In genomic region chr2:198991431-198991830, GRCh38 we compare ENCODE assay signal across 29 cellular contexts.
"Had no signal": no experiment of that assay in that cellular context is flagged by ENCODE, and none has a peak within 500 bp of the region (broad histone marks: within the 10 kb centered on the region; RNA-seq: fewer than 3 reads in every experiment).

No MANE protein-coding gene starts in this region.

- H3K4me1 Mint-ChIP-seq: activated CD4-positive, alpha-beta T cell treated with anti-CD3 and anti-CD28 coated beads, Interleukin-2, amount 10 ng/mL, durations not matched to agents 7 days and 5 days; activated naive CD4-positive, alpha-beta T cell treated with anti-CD3 and anti-CD28 coated beads, Interleukin-2, amount 50 U/mL, for 24 hours; activated naive CD8-positive, alpha-beta T cell treated with anti-CD3 and anti-CD28 coated beads, Interleukin-2, amount 10 ng/mL, durations not matched to agents 7 days and 5 days had no signal

- H3K27ac Mint-ChIP-seq: activated CD4-positive, alpha-beta T cell treated with anti-CD3 and anti-CD28 coated beads, Interleukin-2, amount 10 ng/mL, durations not matched to agents 7 days and 5 days; activated CD8-positive, alpha-beta T cell treated with anti-CD3 and anti-CD28 coated beads, Interleukin-2, amount 10 ng/mL, durations not matched to agents 7 days and 5 days; activated naive CD4-positive, alpha-beta T cell treated with anti-CD3 and anti-CD28 coated beads, Interleukin-2, amount 50 U/mL, for 24 hours; activated naive CD8-positive, alpha-beta T cell treated with anti-CD3 and anti-CD28 coated beads, Interleukin-2, amount 10 ng/mL, durations not matched to agents 7 days and 5 days; activated T-cell treated with anti-CD3 and anti-CD28 coated beads, Interleukin-2, amount 50 U/mL, for 24 hours; activated T-helper 2 cell treated with anti-CD3 and anti-CD28 coated beads, Interferon-gamma antibody, Interleukin-2, Interleukin-4, amounts not matched to agents 10 μg/mL and 5 μg/mL and 100 μg/mL, durations not matched to agents 14 hours and 24 hours and 36 hours had no signal

- H3K36me3 ChIP-seq: SJCRH30, WERI-Rb-1 had no signal

- H3K4me3 ChIP-seq: body of pancreas, PC-9, SJCRH30, SK-N-MC had no signal

- H3K27me3 ChIP-seq: body of pancreas, SJCRH30 had no signal

- H3K9me3 Mint-ChIP-seq: activated CD4-positive, alpha-beta T cell treated with anti-CD3 and anti-CD28 coated beads, Interleukin-2, amount 10 ng/mL, durations not matched to agents 7 days and 5 days; activated naive CD4-positive, alpha-beta T cell treated with anti-CD3 and anti-CD28 coated beads, Interleukin-2, amount 50 U/mL, for 24 hours had no signal

- DNase-seq: activated CD4-positive, alpha-beta T cell treated with anti-CD3 and anti-CD28 coated beads, Interleukin-2, amount 10 ng/mL, durations not matched to agents 7 days and 5 days; activated CD4-positive, alpha-beta T cell treated with anti-CD3 and anti-CD28 coated beads, Interleukin-2, amount 50 U/mL, for 48 hours; activated CD8-positive, alpha-beta T cell treated with anti-CD3 and anti-CD28 coated beads, Interleukin-2, amount 10 ng/mL, durations not matched to agents 7 days and 5 days; activated gamma-delta T cell; activated naive CD4-positive, alpha-beta T cell treated with Interleukin-2 at 50 U/mL for 16 hours; activated naive CD8-positive, alpha-beta T cell treated with anti-CD3 and anti-CD28 coated beads, Interleukin-2, amount 10 ng/mL, durations not matched to agents 7 days and 5 days; activated T-cell treated with anti-CD3 and anti-CD28 coated beads, Interleukin-2, amount 50 U/mL, for 24 hours; amygdala; body of pancreas; central memory CD4-positive, alpha-beta T cell; NCI-H1105; NCI-H1417 treated with DMSO at 0.1 percent for 48 hours; NCI-H187 treated with DMSO at 0.1 percent for 48 hours; NCI-H2081; NCI-H2171 treated with DMSO at 0.1 percent for 48 hours; NCI-H226; NCI-H446 treated with DMSO at 0.1 percent for 48 hours; NCI-H524; NCI-H69; NCI-H82; PC-9; SHP77; SJCRH30; T1000; WERI-Rb-1 had no signal

- ATAC-seq: activated CD8-positive, alpha-beta T cell treated with anti-CD3 and anti-CD28 coated beads, Interleukin-2, amount 10 ng/mL, durations not matched to agents 7 days and 5 days; body of pancreas had no signal

- H3K4me1 ChIP-seq: body of pancreas, SJCRH30 had no signal

- H3K36me3 Mint-ChIP-seq: activated naive CD4-positive, alpha-beta T cell treated with anti-CD3 and anti-CD28 coated beads, Interleukin-2, amount 50 U/mL, for 24 hours; activated naive CD8-positive, alpha-beta T cell treated with anti-CD3 and anti-CD28 coated beads, Interleukin-2, amount 10 ng/mL, durations not matched to agents 7 days and 5 days had no signal

- H3K9me3 ChIP-seq: body of pancreas, SJCRH30 had no signal

- H3K4me3 Mint-ChIP-seq: activated CD4-positive, alpha-beta T cell treated with anti-CD3 and anti-CD28 coated beads, Interleukin-2, amount 10 ng/mL, durations not matched to agents 7 days and 5 days; activated CD8-positive, alpha-beta T cell treated with anti-CD3 and anti-CD28 coated beads, Interleukin-2, amount 10 ng/mL, durations not matched to agents 7 days and 5 days; activated naive CD4-positive, alpha-beta T cell treated with anti-CD3 and anti-CD28 coated beads, Interleukin-2, amount 50 U/mL, for 24 hours; activated naive CD8-positive, alpha-beta T cell treated with anti-CD3 and anti-CD28 coated beads, Interleukin-2, amount 10 ng/mL, durations not matched to agents 7 days and 5 days; activated T-cell treated with anti-CD3 and anti-CD28 coated beads, Interleukin-2, amount 50 U/mL, for 24 hours had no signal

- H3K27me3 Mint-ChIP-seq: activated CD4-positive, alpha-beta T cell treated with anti-CD3 and anti-CD28 coated beads, Interleukin-2, amount 10 ng/mL, durations not matched to agents 7 days and 5 days; activated naive CD4-positive, alpha-beta T cell treated with anti-CD3 and anti-CD28 coated beads, Interleukin-2, amount 50 U/mL, for 24 hours; activated naive CD8-positive, alpha-beta T cell treated with anti-CD3 and anti-CD28 coated beads, Interleukin-2, amount 10 ng/mL, durations not matched to agents 7 days and 5 days; activated T-cell treated with anti-CD3 and anti-CD28 coated beads, Interleukin-2, amount 50 U/mL, for 24 hours had no signal

- H3K27ac ChIP-seq: body of pancreas, KMS-11, PC-9, SJCRH30, SK-N-MC, WERI-Rb-1 had no signal
